21 cellular contexts compared by ENCODE assay signal in genomic region chr3:12812812-12813211, GRCh38. TPM values are rescaled to one million over a fixed set of nuclear protein-coding genes. Genes with fewer than 3 reads are reported as not detected.
DNase-seq lines count a peak whose midpoint lies in the region; ATAC-seq, FAIRE-seq and TF ChIP-seq lines count a peak whose summit lies in the region.
"Had no signal": no experiment of that assay in that cellular context is flagged by ENCODE, and none has a peak within 500 bp of the region (broad histone marks: within the 10 kb centered on the region; RNA-seq: fewer than 3 reads in every experiment).

No MANE protein-coding gene starts in this region.

- intact Hi-C loops in activated naive CD4-positive, alpha-beta T cell treated with anti-CD3 and anti-CD28 coated beads for 36 hours (cut with micrococcal nuclease), result no loop called here
- intact Hi-C loops in spleen (cut with DNase I; ENCODE audit: low total_unique reads) (no loop called here), pancreas (cut with DNase I) (no loop called here)

- H3K4me3 Mint-ChIP-seq in activated naive CD4-positive, alpha-beta T cell treated with anti-CD3 and anti-CD28 coated beads, Interleukin-2, amount 10 ng/mL, durations not matched to agents 7 days and 5 days, result no peak overlapping the region
- no peak overlapping the region for H3K4me3 Mint-ChIP-seq in activated naive CD4-positive, alpha-beta T cell treated with anti-CD3 and anti-CD28 coated beads for 36 hours
- H3K4me3 Mint-ChIP-seq: B cell; CD4-positive, CD25-positive, alpha-beta regulatory T cell; CD8-positive, alpha-beta T cell had no signal

- no peak for FAIRE-seq in H1 (lab: Jason Lieb, UNC)
- no peak for FAIRE-seq in pancreas (lab: Jason Lieb, UNC)
- FAIRE-seq: A204.1, G401.6, GM12878, GM19239 had no signal

- H4K20me1 ChIP-seq in H1 (replicated peaks in 1 of 2; ENCODE audit: control insufficient read depth in 1 of 2, insufficient read depth in 2 of 2, low read length in 2 of 2), result peaks cover 2 to 3% of the 10 kb centered on the region in 2 experiments

- no peak for DNase-seq in activated naive CD4-positive, alpha-beta T cell treated with anti-CD3 and anti-CD28 coated beads, Interleukin-2, amount 10 ng/mL, durations not matched to agents 7 days and 5 days
- no peak for DNase-seq in activated naive CD4-positive, alpha-beta T cell treated with anti-CD3 and anti-CD28 coated beads for 36 hours
- DNase-seq in H1 (ENCODE audit: low read depth in 1 of 2, low spot score in 2 of 2), result no peak
- DNase-seq in spleen, result peak; percentile 51
- DNase-seq in T-helper 1 cell, result no peak
- DNase-seq in pancreas, result no peak
- DNase-seq: Caco-2; CD4-positive, CD25-positive, alpha-beta regulatory T cell; CD8-positive, alpha-beta T cell; DMS153; DND-41; GM23248; HCEC 1CT had no signal

- POLR2A ChIA-PET in H1 (lab: Charles Lee; ENCODE audit: partially characterized antibody), result interaction anchor here (28.5 kb wide), 1 partner anchor 22 kb away, joined by 661 read pairs; the partner anchor contains the start of gene RPL32

- no peak overlapping the region for H2AK5ac ChIP-seq in H1 (ENCODE audit: low read depth, low read length)

- H3K4me3 ChIP-seq in H1 (ENCODE audit: extremely low read depth in 1 of 4, insufficient read depth in 2 of 4, low read depth in 3 of 4, low read length in 4 of 4), result no peak overlapping the region
- H3K4me3 ChIP-seq in spleen, result no peak overlapping the region
- no peak overlapping the region for H3K4me3 ChIP-seq in pancreas
- H3K4me3 ChIP-seq: BLaER1, GM12878, GM23248 had no signal

- peaks cover 18% of the 10 kb centered on the region for H3K27me3 Mint-ChIP-seq in activated naive CD4-positive, alpha-beta T cell treated with anti-CD3 and anti-CD28 coated beads, Interleukin-2, amount 10 ng/mL, durations not matched to agents 7 days and 5 days
- no peaks in the 10 kb centered on the region for H3K27me3 Mint-ChIP-seq in activated naive CD4-positive, alpha-beta T cell treated with anti-CD3 and anti-CD28 coated beads for 36 hours (ENCODE audit: low read depth)
- H3K27me3 Mint-ChIP-seq: B cell; CD4-positive, CD25-positive, alpha-beta regulatory T cell had no signal

- H3K4ac ChIP-seq in H1 (replicated peaks; ENCODE audit: insufficient read length, low read depth, low read length), result no peak overlapping the region

- H2BK5ac ChIP-seq in H1 (ENCODE audit: low read depth, low read length), result no peak overlapping the region

- H4K5ac ChIP-seq in H1 (ENCODE audit: insufficient read length, low read depth, low read length), result no peak overlapping the region

- H3K36me3 ChIP-seq in H1 (ENCODE audit: control insufficient read depth in 2 of 4, insufficient read depth in 4 of 4, low read length in 3 of 4), result peaks cover 4 to 16% (median 9%) of the 10 kb centered on the region in 4 experiments; a peak in 5 of 8 replicates
- peaks cover 0 to 49% (median 14%) of the 10 kb centered on the region in 6 donors for H3K36me3 ChIP-seq in spleen
- H3K36me3 ChIP-seq in pancreas, result no peaks in the 10 kb centered on the region

- no peaks in the 10 kb centered on the region for H3K9me3 Mint-ChIP-seq in activated naive CD4-positive, alpha-beta T cell treated with anti-CD3 and anti-CD28 coated beads, Interleukin-2, amount 10 ng/mL, durations not matched to agents 7 days and 5 days
- H3K9me3 Mint-ChIP-seq in activated naive CD4-positive, alpha-beta T cell treated with anti-CD3 and anti-CD28 coated beads for 36 hours, result no peaks in the 10 kb centered on the region
- H3K9me3 Mint-ChIP-seq: CD8-positive, alpha-beta T cell had no signal

- peak in 2 of 3 experiments; percentile 17 to 22; a peak in 2 of 4 replicates for TF ChIP-seq CTCF in H1 (IDR thresholded peaks at IDR 0.05; ENCODE audit: control extremely low read depth in 1 of 3, insufficient read depth in 1 of 3, low read depth in 1 of 3, low read length in 3 of 3)
- TF ChIP-seq CTCF in spleen (IDR thresholded peaks at IDR 0.05 in 8 of 11, conservative IDR thresholded peaks at IDR 0.05 in 3 of 11), result no peak
- TF ChIP-seq CTCF in pancreas (IDR thresholded peaks at IDR 0.05), result no peak

- H3K23ac ChIP-seq in H1 (ENCODE audit: insufficient read length), result no peak overlapping the region

- H2BK20ac ChIP-seq in H1 (ENCODE audit: low read length), result no peak overlapping the region

- TF ChIP-seq POLR2A in H1 (IDR thresholded peaks at IDR 0.05; ENCODE audit: control extremely low read depth in 1 of 2, low read depth in 2 of 2, low read length in 2 of 2) (no peak), spleen (IDR thresholded peaks at IDR 0.05) (no peak)

- no peak overlapping the region for H3K14ac ChIP-seq in H1 (ENCODE audit: insufficient read length)

- H3K4me1 Mint-ChIP-seq in activated naive CD4-positive, alpha-beta T cell treated with anti-CD3 and anti-CD28 coated beads, Interleukin-2, amount 10 ng/mL, durations not matched to agents 7 days and 5 days, result peaks cover 5% of the 10 kb centered on the region
- H3K4me1 Mint-ChIP-seq in activated naive CD4-positive, alpha-beta T cell treated with anti-CD3 and anti-CD28 coated beads for 36 hours (ENCODE audit: low read depth), result peaks cover 4% of the 10 kb centered on the region

- no peak overlapping the region for H4K8ac ChIP-seq in H1 (ENCODE audit: extremely low read depth, insufficient read depth, low read length)

- H3K56ac ChIP-seq in H1 (replicated peaks; ENCODE audit: insufficient read length, low read depth, low read length), result no peak overlapping the region

- H2AFZ ChIP-seq in H1 (ENCODE audit: low read length), result no peak overlapping the region
- H2AFZ ChIP-seq: GM23248 had no signal

- H2BK120ac ChIP-seq in H1 (replicated peaks; ENCODE audit: low read depth, low read length), result no peak overlapping the region

- H3K4me1 ChIP-seq in H1 (replicated peaks in 1 of 4; ENCODE audit: control insufficient read depth in 3 of 4, insufficient read depth in 4 of 4, low read length in 3 of 4), result peaks cover 0 to 8% (median 4%) of the 10 kb centered on the region in 4 experiments; a peak in 4 of 7 replicates
- peaks cover 11 to 38% (median 16%) of the 10 kb centered on the region in 6 donors for H3K4me1 ChIP-seq in spleen
- H3K4me1 ChIP-seq in pancreas, result no peaks in the 10 kb centered on the region

- H3K18ac ChIP-seq in H1 (ENCODE audit: extremely low read depth, low read length), result no peak overlapping the region

- H2BK15ac ChIP-seq in H1 (ENCODE audit: low read length), result no peak overlapping the region

- no peak for TF ChIP-seq EP300 in H1 (IDR thresholded peaks at IDR 0.05; ENCODE audit: borderline replicate concordance in 1 of 2, low read depth in 2 of 2, low read length in 2 of 2)

- H3K27me3 ChIP-seq in H1 (replicated peaks in 1 of 4; ENCODE audit: control insufficient read depth in 3 of 4, extremely low read depth in 1 of 4, insufficient read depth in 3 of 4, low read length in 3 of 4), result no peaks in the 10 kb centered on the region
- no peaks in the 10 kb centered on the region for H3K27me3 ChIP-seq in spleen (replicated peaks in 1 of 7)
- H3K27me3 ChIP-seq in pancreas, result no peaks in the 10 kb centered on the region
- H3K27me3 ChIP-seq: BLaER1 had no signal

- H4K91ac ChIP-seq in H1 (replicated peaks; ENCODE audit: insufficient read length, low read length), result no peak overlapping the region

- CTCF ChIA-PET in activated naive CD4-positive, alpha-beta T cell treated with anti-CD3 and anti-CD28 coated beads, Interleukin-2, amount 10 ng/mL, durations not matched to agents 7 days and 5 days (lab: Charles Lee), result interaction anchor here (1.4 to 1.5 kb wide), 2 partner anchors 25 to 29 kb away, joined by 3 to 4 read pairs; partner anchors contain the start of gene RPL32
- CTCF ChIA-PET in activated naive CD4-positive, alpha-beta T cell treated with anti-CD3 and anti-CD28 coated beads for 36 hours (lab: Charles Lee), result interaction anchor here (1.1 kb wide), 1 partner anchor 10 kb away, joined by 3 read pairs; no protein-coding TSS in a partner anchor
- CTCF ChIA-PET in H1 (lab: Charles Lee; ENCODE audit: partially characterized antibody), result interaction anchor here (0.7 to 5.1 kb wide), 11 partner anchors 8 to 107 kb away, joined by 3 to 26 read pairs (median 5); no protein-coding TSS in a partner anchor

- peaks cover 3% of the 10 kb centered on the region; the same call in 1 of the 2 replicates for H3K23me2 ChIP-seq in H1 (ENCODE audit: low read depth, low read length)

- ATAC-seq in pancreas, result no peak
- ATAC-seq: CD8-positive, alpha-beta T cell; GM12878 had no signal

- no peaks in the 10 kb centered on the region for H3K36me3 Mint-ChIP-seq in activated naive CD4-positive, alpha-beta T cell treated with anti-CD3 and anti-CD28 coated beads, Interleukin-2, amount 10 ng/mL, durations not matched to agents 7 days and 5 days
- H3K36me3 Mint-ChIP-seq in activated naive CD4-positive, alpha-beta T cell treated with anti-CD3 and anti-CD28 coated beads for 36 hours (ENCODE audit: low read depth), result peaks cover 1% of the 10 kb centered on the region
- H3K36me3 Mint-ChIP-seq: CD4-positive, CD25-positive, alpha-beta regulatory T cell; CD8-positive, alpha-beta T cell had no signal

- 88% methylated on average over 3 of the region's 3 CpGs; no CpG with 5 or more reads in 1 of the 2 experiments for WGBS in H1 (ENCODE audit: extremely low coverage in 1 of 2, insufficient coverage in 1 of 2, insufficient read length in 1 of 2, insufficient replicate concordance in 2 of 2, low coverage in 1 of 2, low lambda C conversion rate in 2 of 2, missing lambda C conversion rate in 1 of 2), 2 experiments
- 86 to 95% (median 90%) methylated on average over 3 of the region's 3 CpGs; no CpG with 5 or more reads in 1 of the 5 donors for WGBS in spleen, 5 donors
- 86 to 94% methylated on average over 3 of the region's 3 CpGs for WGBS in pancreas, 2 donors

- H3K27ac ChIP-seq in H1 (ENCODE audit: low read depth, low read length) (no peak overlapping the region), spleen (no peak overlapping the region), pancreas (no peak overlapping the region)
- H3K27ac ChIP-seq: 22Rv1, BLaER1, C4-2B, GM23248 had no signal

- H3K9ac ChIP-seq in H1 (replicated peaks in 1 of 4; ENCODE audit: extremely low read depth in 1 of 4, low read depth in 3 of 4, low read length in 3 of 4), result no peak overlapping the region
- H3K9ac ChIP-seq: BLaER1, GM23248 had no signal

- no peak overlapping the region for H3K4me2 ChIP-seq in H1 (ENCODE audit: insufficient read depth in 1 of 2, low read depth in 2 of 2, low read length in 2 of 2)
- H3K4me2 ChIP-seq: BLaER1 had no signal

- H3K9me3 ChIP-seq in H1 (ENCODE audit: insufficient read depth in 2 of 2, low read depth in 1 of 2, low read length in 1 of 2), result no peaks in the 10 kb centered on the region
- H3K9me3 ChIP-seq in spleen, result no peaks in the 10 kb centered on the region
- H3K9me3 ChIP-seq in pancreas, result no peaks in the 10 kb centered on the region
- H3K9me3 ChIP-seq: BLaER1, Caco-2 had no signal

- H3K79me1 ChIP-seq in H1 (ENCODE audit: low read depth, low read length), result no peaks in the 10 kb centered on the region

- H2BK12ac ChIP-seq in H1 (ENCODE audit: low read depth, low read length), result no peak overlapping the region

- no peak for TF ChIP-seq RAD21 in H1 (IDR thresholded peaks at IDR 0.05 in 1 of 2, conservative IDR thresholded peaks at IDR 0.05 in 1 of 2; ENCODE audit: low read depth in 2 of 2, low read length in 2 of 2)

- no peaks in the 10 kb centered on the region for H3K79me2 ChIP-seq in H1 (ENCODE audit: control insufficient read depth in 1 of 2, insufficient read depth in 2 of 2, low read length in 2 of 2)

- peak overlapping the region; percentile 33 for H3K27ac Mint-ChIP-seq in activated naive CD4-positive, alpha-beta T cell treated with anti-CD3 and anti-CD28 coated beads, Interleukin-2, amount 10 ng/mL, durations not matched to agents 7 days and 5 days
- H3K27ac Mint-ChIP-seq in activated naive CD4-positive, alpha-beta T cell treated with anti-CD3 and anti-CD28 coated beads for 36 hours, result no peak overlapping the region
- H3K27ac Mint-ChIP-seq: B cell; CD4-positive, CD25-positive, alpha-beta regulatory T cell; CD8-positive, alpha-beta T cell had no signal

RNA-seq across cellular contexts. Expression of gene CAND2, which starts 16.3 kb away (rescaled TPM):
- 1 to 10 TPM; 2.5 to 2.7 TPM for total RNA-seq in activated naive CD4-positive, alpha-beta T cell treated with anti-CD3 and anti-CD28 coated beads for 36 hours
- total RNA-seq in H1 (2021; fragmentation: NEBNext Ultra II Directional; extraction: Animal tissue kit (Norgen Biotek cat#: 25700)), result 8.7 and 11.2 TPM in 2 replicates
- polyA plus RNA-seq in H1 (2011; rRNA removed), result 8.7 and 12.0 TPM in 2 replicates
- polyA plus RNA-seq in H1 (2011; cell fraction: cytosol; rRNA removed), result 9.2 TPM
- 20.3 TPM for polyA plus RNA-seq in H1 (2011; cell fraction: nucleus; rRNA removed)
- polyA plus RNA-seq in H1 (2012, experiment 1 of 2), result 5.3 to 10.4 TPM (median 9.1 TPM) in 4 replicates
- 7.4 TPM for polyA plus RNA-seq in H1 (2012, experiment 2 of 2)
- 4.0 TPM for polyA plus RNA-seq in H1 (2013, experiment 1 of 2)
- 3.4 TPM for polyA plus RNA-seq in H1 (2013, experiment 2 of 2)
- polyA minus RNA-seq in H1 (2011; rRNA and poly(A)+ RNA removed), result 11.0 and 15.6 TPM in 2 replicates
- 7.3 TPM for polyA minus RNA-seq in H1 (2011; cell fraction: cytosol; rRNA and poly(A)+ RNA removed)
- polyA minus RNA-seq in H1 (2011; cell fraction: nucleus; rRNA and poly(A)+ RNA removed), result 17.4 TPM
- 10 to 100 TPM in 1 of 7 donors, 1 to 10 TPM in 6; 4.0 to 12.2 (median 8.0) TPM for total RNA-seq in spleen
- 1 to 10 TPM in 1 of 3 donors, under 1 TPM in 2; 0.78 to 2.6 (median 0.88) TPM for polyA plus RNA-seq in spleen
- 1 to 10 TPM; 1.6 to 3.8 (median 2.9) TPM for total RNA-seq in pancreas
- 1 to 10 TPM; 3.3 to 6.2 TPM for polyA plus RNA-seq in pancreas
- total RNA-seq: Caco-2 had no signal

RNA-seq across cellular contexts. Expression of gene RPL32, which starts 28.6 kb away (rescaled TPM):
- total RNA-seq in activated naive CD4-positive, alpha-beta T cell treated with anti-CD3 and anti-CD28 coated beads for 36 hours, result 1,000 to 10,000 TPM; 3,385 to 3,704 TPM
- total RNA-seq in H1 (2021; fragmentation: NEBNext Ultra II Directional; extraction: Animal tissue kit (Norgen Biotek cat#: 25700)), result 1,954 and 2,043 TPM in 2 replicates
- 995 and 1,443 TPM in 2 replicates for polyA plus RNA-seq in H1 (2011; rRNA removed)
- polyA plus RNA-seq in H1 (2011; cell fraction: cytosol; rRNA removed), result 2,045 TPM
- 1,718 TPM for polyA plus RNA-seq in H1 (2011; cell fraction: nucleus; rRNA removed)
- 3,098 to 3,462 TPM (median 3,192 TPM) in 4 replicates for polyA plus RNA-seq in H1 (2012, experiment 1 of 2)
- polyA plus RNA-seq in H1 (2012, experiment 2 of 2), result 2,207 TPM
- 1,804 TPM for polyA plus RNA-seq in H1 (2013, experiment 1 of 2)
- polyA plus RNA-seq in H1 (2013, experiment 2 of 2), result 1,790 TPM
- 1,055 and 1,349 TPM in 2 replicates for polyA minus RNA-seq in H1 (2011; rRNA and poly(A)+ RNA removed)
- polyA minus RNA-seq in H1 (2011; cell fraction: cytosol; rRNA and poly(A)+ RNA removed), result 973 TPM
- 656 TPM for polyA minus RNA-seq in H1 (2011; cell fraction: nucleus; rRNA and poly(A)+ RNA removed)
- total RNA-seq in spleen, result 1,000 to 10,000 TPM in 6 of 7 donors, 100 to 1,000 TPM in 1; 911 to 1,835 (median 1,346) TPM
- polyA plus RNA-seq in spleen, result 1,000 to 10,000 TPM; 3,289 to 6,164 (median 6,022) TPM
- 1,000 to 10,000 TPM in 4 of 6 donors, 100 to 1,000 TPM in 2; 931 to 1,623 (median 1,120) TPM for total RNA-seq in pancreas
- polyA plus RNA-seq in pancreas, result 1,000 to 10,000 TPM; 1,584 to 1,793 TPM

RNA-seq across cellular contexts. Expression of gene TMEM40, which starts 53.8 kb away (rescaled TPM):
- not detected for total RNA-seq in activated naive CD4-positive, alpha-beta T cell treated with anti-CD3 and anti-CD28 coated beads for 36 hours
- not detected in 2 replicates for total RNA-seq in H1 (2021; fragmentation: NEBNext Ultra II Directional; extraction: Animal tissue kit (Norgen Biotek cat#: 25700))
- polyA plus RNA-seq in H1 (2011; rRNA removed) (0.11 and 0.18 TPM in 2 replicates), spleen (1 to 10 TPM in 1 of 3 donors, under 1 TPM in 2; 0.29 to 1.6 (median 0.59) TPM), pancreas (under 1 TPM in 1 of 2 donors, not detected in 1; 0.38 TPM)
- polyA plus RNA-seq in H1 (2011; cell fraction: cytosol; rRNA removed), result 0.26 TPM
- polyA plus RNA-seq in H1 (2011; cell fraction: nucleus; rRNA removed), result 0.57 TPM
- polyA plus RNA-seq in H1 (2012, experiment 1 of 2), result 0.28 TPM in 1 of 4 replicates, not detected in the others
- not detected for polyA plus RNA-seq in H1 (2012, experiment 2 of 2)
- 0.12 TPM for polyA plus RNA-seq in H1 (2013, experiment 1 of 2)
- 0.22 TPM for polyA plus RNA-seq in H1 (2013, experiment 2 of 2)
- polyA minus RNA-seq in H1 (2011; rRNA and poly(A)+ RNA removed), result not detected in 2 replicates
- not detected for polyA minus RNA-seq in H1 (2011; cell fraction: cytosol; rRNA and poly(A)+ RNA removed)
- not detected for polyA minus RNA-seq in H1 (2011; cell fraction: nucleus; rRNA and poly(A)+ RNA removed)
- total RNA-seq in spleen (1 to 10 TPM in 5 of 7 donors, under 1 TPM in 2; 0.56 to 3.8 (median 2.4) TPM), pancreas (not detected)
- total RNA-seq: B cell; CD8-positive, alpha-beta T cell; GM12878; GM23248 had no signal
- polyA plus RNA-seq: CD4-positive, CD25-positive, alpha-beta regulatory T cell; GM23248 had no signal

Comparison
In these comparisons a context has a peak if more than half of its experiments do, and no peak if none do; other contexts are left out.
1. CTCF ChIP-seq: peak in H1 (2 of 3); none in spleen (0 of 11) and pancreas (0 of 4).